8 cellular contexts compared by ENCODE assay signal in genomic region chr15:38069001-38069400, GRCh38.
DNase-seq lines count a peak whose midpoint lies in the region; ATAC-seq and TF ChIP-seq lines count a peak whose summit lies in the region.

No MANE protein-coding gene starts in this region.

- no peak for TF ChIP-seq POLR2A in HCT116 (IDR thresholded peaks at IDR 0.05; ENCODE audit: borderline replicate concordance, extremely low read depth, insufficient read depth, insufficient read length)

- intact Hi-C loops in HCT116 (cut with micrococcal nuclease) (no loop called here), Right ventricle myocardium superior (cut with DNase I) (no loop called here)

- H3K27ac Mint-ChIP-seq in activated CD8-positive, alpha-beta memory T cell treated with anti-CD3 and anti-CD28 coated beads, Interleukin-2, amount 10 ng/mL, durations not matched to agents 7 days and 5 days: no peak overlapping the region
- peak overlapping the region; percentile 84 for H3K27ac Mint-ChIP-seq in activated T-cell treated with anti-CD3 and anti-CD28 coated beads, Interleukin-2, amount 50 U/mL, for 72 hours

- RAD21 ChIA-PET in HCT116 (lab: Charles Lee; ENCODE audit: low non-redundant PET in 1 of 2, low total read pairs in 2 of 2, uncharacterized antibody in 2 of 2, unreplicated experiment in 2 of 2): interaction anchor here in 1 of 2 experiments (0.6 kb wide), 1 partner anchor 64 kb away, joined by 3 read pairs; no protein-coding TSS in a partner anchor

- H3K4me1 ChIP-seq in HCT116 (ENCODE audit: control insufficient read depth in 1 of 2, insufficient read depth in 2 of 2, low read length in 2 of 2): peaks cover 26 to 35% of the 10 kb centered on the region in 2 experiments

- peaks cover 82% of the 10 kb centered on the region for H3K27me3 Mint-ChIP-seq in activated CD8-positive, alpha-beta memory T cell treated with anti-CD3 and anti-CD28 coated beads, Interleukin-2, amount 10 ng/mL, durations not matched to agents 7 days and 5 days
- H3K27me3 Mint-ChIP-seq in activated T-cell treated with anti-CD3 and anti-CD28 coated beads, Interleukin-2, amount 50 U/mL, for 72 hours (ENCODE audit: low read depth): peaks cover 55% of the 10 kb centered on the region

- no peaks in the 10 kb centered on the region for H3K9me3 ChIP-seq in HCT116 (ENCODE audit: control insufficient read depth in 1 of 2, insufficient read depth in 1 of 2, low read depth in 1 of 2, low read length in 2 of 2)

- TF ChIP-seq RAD21 in HCT116 (IDR thresholded peaks at IDR 0.05; ENCODE audit: low read depth): no peak

- no TSS peak for BruUV-seq in HCT116 (replicated peaks; lab: Mats Ljungman, UMichigan)

- no peaks in the 10 kb centered on the region for H3K36me3 Mint-ChIP-seq in activated CD8-positive, alpha-beta memory T cell treated with anti-CD3 and anti-CD28 coated beads, Interleukin-2, amount 10 ng/mL, durations not matched to agents 7 days and 5 days
- H3K36me3 Mint-ChIP-seq in activated T-cell treated with anti-CD3 and anti-CD28 coated beads, Interleukin-2, amount 50 U/mL, for 72 hours (ENCODE audit: insufficient read depth in 2 of 2): no peaks in the 10 kb centered on the region

- H3K4me3 ChIP-seq in HCT116 (replicated peaks in 1 of 2; ENCODE audit: low read depth in 1 of 2, low read length in 2 of 2) (no peak overlapping the region), skeletal muscle cell (ENCODE audit: low read depth, low read length) (peak overlapping the region; percentile 30)

- no peak overlapping the region for H2AFZ ChIP-seq in HCT116 (ENCODE audit: low read depth, low read length, poor library complexity, severe bottlenecking)

- H3K36me3 ChIP-seq in HCT116 (ENCODE audit: control insufficient read depth in 1 of 2, insufficient read depth in 2 of 2, low read length in 2 of 2): no peaks in the 10 kb centered on the region

- no peak overlapping the region for H3K9ac ChIP-seq in HCT116 (ENCODE audit: low read length)

- H3K9me3 Mint-ChIP-seq in activated CD8-positive, alpha-beta memory T cell treated with anti-CD3 and anti-CD28 coated beads, Interleukin-2, amount 10 ng/mL, durations not matched to agents 7 days and 5 days (ENCODE audit: low read depth): no peaks in the 10 kb centered on the region
- no peaks in the 10 kb centered on the region for H3K9me3 Mint-ChIP-seq in activated T-cell treated with anti-CD3 and anti-CD28 coated beads, Interleukin-2, amount 50 U/mL, for 72 hours

- DNase-seq in activated CD8-positive, alpha-beta memory T cell treated with anti-CD3 and anti-CD28 coated beads, Interleukin-2, amount 10 ng/mL, durations not matched to agents 7 days and 5 days: peak; percentile 67
- DNase-seq in activated CD8-positive, alpha-beta memory T cell treated with anti-CD3 and anti-CD28 coated beads for 24 hours: no peak
- DNase-seq in HCT116 (ENCODE audit: low read depth, low spot score): no peak
- DNase-seq in M059J (ENCODE audit: low read depth): peak; percentile 60
- peak; percentile 50 to 57 for DNase-seq in activated T-cell treated with anti-CD3 and anti-CD28 coated beads, Interleukin-2, amount 50 U/mL, for 72 hours
- DNase-seq in Right ventricle myocardium superior: no peak
- peak; percentile 55 for DNase-seq in skeletal muscle cell (ENCODE audit: low read depth)
- no peak for DNase-seq in NCI-H1092 (lab: John Stamatoyannopoulos, UW)

- peak overlapping the region; percentile 20; the same call in 1 of the 2 replicates for H3K4me2 ChIP-seq in HCT116 (ENCODE audit: low read length)

- peak; percentile 88 for ATAC-seq in activated CD8-positive, alpha-beta memory T cell treated with anti-CD3 and anti-CD28 coated beads, Interleukin-2, amount 10 ng/mL, durations not matched to agents 7 days and 5 days
- ATAC-seq in HCT116 (no peak), Right ventricle myocardium superior (ENCODE audit: poor library complexity) (peak; percentile 46)
- ATAC-seq in activated T-cell treated with anti-CD3 and anti-CD28 coated beads, Interleukin-2, amount 50 U/mL, for 72 hours (replicated peaks in 1 of 2): peak; percentile 86 to 88

- no peak overlapping the region for H3K4me3 Mint-ChIP-seq in activated CD8-positive, alpha-beta memory T cell treated with anti-CD3 and anti-CD28 coated beads, Interleukin-2, amount 10 ng/mL, durations not matched to agents 7 days and 5 days
- H3K4me3 Mint-ChIP-seq in activated T-cell treated with anti-CD3 and anti-CD28 coated beads, Interleukin-2, amount 50 U/mL, for 72 hours: peak overlapping the region; percentile 31 to 56

- POLR2A ChIA-PET in HCT116 (lab: Charles Lee): no interaction called here

- no peaks in the 10 kb centered on the region for H3K27me3 ChIP-seq in HCT116 (ENCODE audit: insufficient read depth, low read length)

- no peaks in the 10 kb centered on the region for H4K20me1 ChIP-seq in HCT116 (ENCODE audit: insufficient read depth)

- no peak overlapping the region for H3K27ac ChIP-seq in HCT116 (ENCODE audit: low read depth, low read length)

- no peak for TF ChIP-seq CTCF in HCT116 (IDR thresholded peaks at IDR 0.05 in 2 of 3, conservative IDR thresholded peaks at IDR 0.05 in 1 of 3; ENCODE audit: borderline replicate concordance in 1 of 3, insufficient read depth in 1 of 3, low read depth in 2 of 3, low read length in 2 of 3)

- no peaks in the 10 kb centered on the region for H3K9me2 ChIP-seq in HCT116 (ENCODE audit: insufficient read depth)

- peaks cover 31% of the 10 kb centered on the region for H3K4me1 Mint-ChIP-seq in activated CD8-positive, alpha-beta memory T cell treated with anti-CD3 and anti-CD28 coated beads, Interleukin-2, amount 10 ng/mL, durations not matched to agents 7 days and 5 days
- H3K4me1 Mint-ChIP-seq in activated T-cell treated with anti-CD3 and anti-CD28 coated beads, Interleukin-2, amount 50 U/mL, for 72 hours (ENCODE audit: low read depth): peaks cover 41% of the 10 kb centered on the region

- CTCF ChIA-PET in activated CD8-positive, alpha-beta memory T cell treated with anti-CD3 and anti-CD28 coated beads, Interleukin-2, amount 10 ng/mL, durations not matched to agents 7 days and 5 days (lab: Charles Lee): interaction anchor here (1.6 kb wide), 1 partner anchor 12 kb away, joined by 4 read pairs; no protein-coding TSS in a partner anchor
- CTCF ChIA-PET in HCT116 (lab: Charles Lee): no interaction called here

- H3K79me2 ChIP-seq in HCT116 (ENCODE audit: insufficient read depth, low read length): no peaks in the 10 kb centered on the region

TF ChIP-seq in HCT116, 20 proteins besides CTCF, POLR2A, EP300 and RAD21:
- TF ChIP-seq TCF7L2 (IDR thresholded peaks at IDR 0.05; ENCODE audit: borderline replicate concordance, extremely low read depth, insufficient read depth, insufficient read length): no peak

Comparison
In these comparisons a context has a peak if more than half of its experiments do, and no peak if none do; other contexts are left out.
1. DNase-seq: peak in activated CD8-positive, alpha-beta memory T cell treated with anti-CD3 and anti-CD28 coated beads, Interleukin-2, amount 10 ng/mL, durations not matched to agents 7 days and 5 days (single experiment), M059J (single experiment), activated T-cell treated with anti-CD3 and anti-CD28 coated beads, Interleukin-2, amount 50 U/mL, for 72 hours (2 of 2) and skeletal muscle cell (single experiment); none in activated CD8-positive, alpha-beta memory T cell treated with anti-CD3 and anti-CD28 coated beads for 24 hours (single experiment), HCT116 (single experiment), Right ventricle myocardium superior (single experiment) and NCI-H1092 (single experiment).